Comparison of ENCODE assay signal across 1 cellular context in the genomic region with DNA sequence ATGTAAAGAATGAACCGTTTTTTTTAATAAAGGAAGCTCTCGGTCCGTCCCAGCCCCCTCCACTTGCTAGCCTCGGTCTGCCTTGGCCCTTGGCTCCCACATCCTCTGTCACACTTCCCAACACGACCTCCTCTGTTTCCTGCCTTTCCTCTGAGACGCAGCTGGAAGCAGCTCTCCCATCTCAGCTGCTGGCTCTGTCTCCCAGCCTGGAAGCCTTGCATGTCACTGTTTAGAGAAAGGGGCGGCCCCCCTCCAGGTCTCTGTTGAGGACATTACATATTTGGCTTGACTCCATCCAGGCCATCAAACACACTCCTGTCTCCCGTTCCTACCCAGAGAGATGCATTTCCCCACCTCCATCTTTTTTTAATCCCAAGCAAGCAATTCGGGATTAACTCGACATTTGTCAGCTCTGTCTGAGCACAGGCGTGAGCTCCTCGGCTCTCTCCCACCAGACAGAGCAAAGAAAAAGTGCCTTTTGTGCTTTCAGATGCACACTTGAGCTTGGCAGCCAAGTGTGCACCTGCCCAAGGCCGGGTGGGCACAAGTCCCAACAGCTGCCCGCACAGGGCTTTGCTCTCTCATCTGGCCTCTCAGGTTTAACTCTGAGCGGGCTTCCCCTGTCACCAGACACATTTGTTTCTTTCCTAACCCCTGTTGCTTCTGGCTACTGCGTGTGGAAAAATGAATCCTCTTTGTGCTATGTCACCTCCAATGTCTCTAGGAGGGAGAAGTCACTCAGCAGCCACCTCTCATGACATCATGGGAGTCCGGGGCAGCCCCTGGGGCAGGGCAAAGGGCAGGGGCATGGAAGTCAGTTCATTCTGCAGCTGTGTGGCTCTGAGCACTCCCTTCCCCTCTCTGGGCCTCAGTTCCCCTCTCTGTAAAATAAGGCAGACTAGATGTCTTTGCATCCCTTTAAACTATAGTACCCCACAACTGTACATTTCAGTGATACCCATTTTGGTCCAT.
TF ChIP-seq lines count a peak whose summit lies in the region.

No MANE protein-coding gene starts in this region.

TF ChIP-seq in IMR-90, 13 proteins besides CTCF, POLR2A, EP300 and RAD21:
- no peak for TF ChIP-seq CHD1 (IDR thresholded peaks at IDR 0.05; ENCODE audit: low read depth, low read length)
- no peak for TF ChIP-seq SMC3 (IDR thresholded peaks at IDR 0.05; ENCODE audit: low read depth, low read length)
- no peak for TF ChIP-seq RFX5 (IDR thresholded peaks at IDR 0.05; ENCODE audit: low read depth, low read length)
- no peak for TF ChIP-seq MAZ (IDR thresholded peaks at IDR 0.05; ENCODE audit: borderline replicate concordance, low read depth, low read length)
- no peak for TF ChIP-seq FOS (IDR thresholded peaks at IDR 0.05; ENCODE audit: low read depth, low read length)
- TF ChIP-seq, protein P1, sequence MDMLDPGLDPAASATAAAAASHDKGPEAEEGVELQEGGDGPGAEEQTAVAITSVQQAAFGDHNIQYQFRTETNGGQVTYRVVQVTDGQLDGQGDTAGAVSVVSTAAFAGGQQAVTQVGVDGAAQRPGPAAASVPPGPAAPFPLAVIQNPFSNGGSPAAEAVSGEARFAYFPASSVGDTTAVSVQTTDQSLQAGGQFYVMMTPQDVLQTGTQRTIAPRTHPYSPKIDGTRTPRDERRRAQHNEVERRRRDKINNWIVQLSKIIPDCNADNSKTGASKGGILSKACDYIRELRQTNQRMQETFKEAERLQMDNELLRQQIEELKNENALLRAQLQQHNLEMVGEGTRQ (IDR thresholded peaks at IDR 0.05; ENCODE audit: low read depth, low read length), result no peak
- TF ChIP-seq CEBPB (IDR thresholded peaks at IDR 0.05; ENCODE audit: low read depth, low read length), result no peak
- TF ChIP-seq, protein P2, sequence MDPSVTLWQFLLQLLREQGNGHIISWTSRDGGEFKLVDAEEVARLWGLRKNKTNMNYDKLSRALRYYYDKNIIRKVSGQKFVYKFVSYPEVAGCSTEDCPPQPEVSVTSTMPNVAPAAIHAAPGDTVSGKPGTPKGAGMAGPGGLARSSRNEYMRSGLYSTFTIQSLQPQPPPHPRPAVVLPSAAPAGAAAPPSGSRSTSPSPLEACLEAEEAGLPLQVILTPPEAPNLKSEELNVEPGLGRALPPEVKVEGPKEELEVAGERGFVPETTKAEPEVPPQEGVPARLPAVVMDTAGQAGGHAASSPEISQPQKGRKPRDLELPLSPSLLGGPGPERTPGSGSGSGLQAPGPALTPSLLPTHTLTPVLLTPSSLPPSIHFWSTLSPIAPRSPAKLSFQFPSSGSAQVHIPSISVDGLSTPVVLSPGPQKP (IDR thresholded peaks at IDR 0.05; ENCODE audit: borderline replicate concordance, low read depth, low read length), result no peak
